In genomic region chr11:114986365-114986764, GRCh38 we compare ENCODE assay signal across 7 cellular contexts.
"Had no signal": no experiment of that assay in that cellular context is flagged by ENCODE, and none has a peak within 500 bp of the region (broad histone marks: within the 10 kb centered on the region; RNA-seq: fewer than 3 reads in every experiment).

No MANE protein-coding gene starts in this region.

- H3K27ac Mint-ChIP-seq: GM23338, HFFc6, IgD-negative memory B cell had no signal

- H3K27me3 Mint-ChIP-seq: IgD-negative memory B cell had no signal

- ATAC-seq: GM23338, HCT116, HepG2 had no signal

- H3K36me3 Mint-ChIP-seq: IgD-negative memory B cell had no signal

- H3K4me3 Mint-ChIP-seq: GM23338, H9, HFFc6 had no signal

- H3K27ac ChIP-seq: HL-60 had no signal

- H3K4me1 Mint-ChIP-seq: IgD-negative memory B cell had no signal

- DNase-seq: H9, HFFc6 had no signal

- H3K4me3 ChIP-seq: GM23338 had no signal

- H3K9me3 Mint-ChIP-seq: GM23338, H9, IgD-negative memory B cell had no signal
